ENCODE assay signal across 2 cellular contexts in the genomic region with DNA sequence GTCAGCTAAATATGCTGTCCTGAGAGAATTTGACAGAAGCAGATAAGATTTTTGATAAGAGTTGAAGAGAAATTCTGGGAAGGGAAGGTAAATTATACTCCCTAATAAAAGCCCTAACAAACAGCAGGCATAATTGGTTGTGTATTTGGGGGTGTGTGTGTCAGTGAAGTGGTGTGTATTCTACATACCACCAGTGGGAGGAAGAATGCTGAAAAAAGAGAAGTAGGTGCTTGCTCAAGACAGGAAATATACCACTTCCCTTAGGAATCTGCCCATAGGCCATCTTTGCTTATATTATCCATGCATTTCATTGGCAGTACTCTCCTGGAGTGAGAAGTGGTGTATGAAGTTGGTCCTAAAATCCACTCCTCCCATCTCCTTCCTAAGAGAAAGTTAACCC.
TF ChIP-seq lines count a peak whose summit lies in the region.

No MANE protein-coding gene starts in this region.

TF ChIP-seq in IMR-90, 13 proteins besides CTCF, POLR2A, EP300 and RAD21:
- TF ChIP-seq ELK1 (IDR thresholded peaks at IDR 0.05; ENCODE audit: borderline replicate concordance, low read depth, low read length) (no peak), CEBPB (IDR thresholded peaks at IDR 0.05; ENCODE audit: low read depth, low read length) (0 out of 2 replicates have a peak, but pooled peaks have one; percentile 2)

TF ChIP-seq in GM12891, 5 proteins besides CTCF, POLR2A, EP300 and RAD21:
- TF ChIP-seq SPI1 (IDR thresholded peaks at IDR 0.05; ENCODE audit: low read depth, low read length) (no peak), POU2F2 (IDR thresholded peaks at IDR 0.05; ENCODE audit: low read depth, low read length) (no peak), POLR2AphosphoS5 (IDR thresholded peaks at IDR 0.05; ENCODE audit: low read depth, low read length) (no peak), TAF1 (IDR thresholded peaks at IDR 0.05; ENCODE audit: low read depth, low read length) (no peak), PAX5 (IDR thresholded peaks at IDR 0.05; ENCODE audit: insufficient read depth, low read length, severe bottlenecking) (no peak)
